In genomic region chr6:36596359-36596758, GRCh38 we compare ENCODE assay signal across 8 cellular contexts. TPM values are rescaled to one million over a fixed set of nuclear protein-coding genes. Genes with fewer than 3 reads are reported as not detected.
DNase-seq lines count a peak whose midpoint lies in the region; ATAC-seq, FAIRE-seq and TF ChIP-seq lines count a peak whose summit lies in the region.

No MANE protein-coding gene starts in this region.

- peaks cover 17 to 26% of the 10 kb centered on the region in 2 experiments for H3K36me3 ChIP-seq in GM12878 (ENCODE audit: control insufficient read depth in 2 of 2, insufficient read depth in 2 of 2, low read length in 1 of 2)
- H3K36me3 ChIP-seq in lower lobe of right lung = peaks cover 49% of the 10 kb centered on the region

- no peak for TF ChIP-seq RAD21 in GM12878 (IDR thresholded peaks at IDR 0.05; ENCODE audit: insufficient read depth, low read depth, low read length)

- CTCF ChIA-PET in GM12878 (lab: Yijun Ruan, JAX) = interaction anchor here (1.0 to 4.0 kb wide), 3 partner anchors 19 to 52 kb away, joined by 3 to 29 read pairs (median 4); no protein-coding TSS in a partner anchor
- CTCF ChIA-PET in HEK293T (lab: Yijun Ruan, JAX) = interaction anchor here (0.6 kb wide), 1 partner anchor 43 kb away, joined by 3 read pairs; no protein-coding TSS in a partner anchor

- H3K4me2 ChIP-seq in GM12878 (ENCODE audit: control insufficient read depth, insufficient read depth) = peak overlapping the region; percentile 80

- DNase-seq in stimulated activated naive CD8-positive, alpha-beta T cell treated with anti-CD3 and anti-CD28 coated beads, Interleukin-15, Interleukin-2, amounts not matched to agents 100 U/mL and 50 U/mL, for 24 hours = no peak
- DNase-seq in GM12878 (ENCODE audit: low read depth, low spot score) (no peak), lower lobe of right lung (no peak), OCI-M1 (lab: John Stamatoyannopoulos, UW) (no peak), HEK293T (ENCODE audit: extremely low spot score) (no peak)
- DNase-seq in stimulated activated CD4-positive, alpha-beta T cell treated with anti-CD3 and anti-CD28 coated beads, Interleukin-2, amount 100 ng/mL, for 48 hours = no peak

- WGBS in GM12878 (ENCODE audit: insufficient coverage, insufficient replicate concordance, low lambda C conversion rate, missing lambda C conversion rate) = 0% methylated on average over 4 of the region's 5 CpGs

- peaks cover 70% of the 10 kb centered on the region for H3K4me1 Mint-ChIP-seq in stimulated activated naive CD8-positive, alpha-beta T cell treated with anti-CD3 and anti-CD28 coated beads, Interleukin-15, Interleukin-2, amounts not matched to agents 100 ng/mL and 50 ng/mL, for 24 hours (ENCODE audit: low read depth)

- POLR2A ChIA-PET in GM12878 (lab: Charles Lee) (interaction anchor here (0.6 to 2.3 kb wide), 9 partner anchors 10 to 663 kb away, joined by 3 to 14 read pairs (median 5); no protein-coding TSS in a partner anchor), HEK293T (lab: Yijun Ruan, JAX) (interaction anchor here (1.2 to 1.5 kb wide), 2 partner anchors 17 to 18 kb away, joined by 4 read pairs; no protein-coding TSS in a partner anchor)

- no peaks in the 10 kb centered on the region for H3K27me3 Mint-ChIP-seq in stimulated activated naive CD8-positive, alpha-beta T cell treated with anti-CD3 and anti-CD28 coated beads, Interleukin-15, Interleukin-2, amounts not matched to agents 100 ng/mL and 50 ng/mL, for 24 hours

- in situ Hi-C loops in GM12878 (cut with MboI) = no loop called here

- no peaks in the 10 kb centered on the region for H3K9me3 Mint-ChIP-seq in stimulated activated naive CD8-positive, alpha-beta T cell treated with anti-CD3 and anti-CD28 coated beads, Interleukin-15, Interleukin-2, amounts not matched to agents 100 ng/mL and 50 ng/mL, for 24 hours

- H3K27ac Mint-ChIP-seq in stimulated activated naive CD8-positive, alpha-beta T cell treated with anti-CD3 and anti-CD28 coated beads, Interleukin-15, Interleukin-2, amounts not matched to agents 100 ng/mL and 50 ng/mL, for 24 hours = peak overlapping the region; percentile 99

- ATAC-seq in stimulated activated naive CD8-positive, alpha-beta T cell treated with anti-CD3 and anti-CD28 coated beads, Interleukin-15, Interleukin-2, amounts not matched to agents 100 U/mL and 50 U/mL, for 24 hours = no peak
- no peak for ATAC-seq in GM12878
- no peak for ATAC-seq in lower lobe of right lung
- ATAC-seq in GM21515 (IDR thresholded peaks at IDR 0.05; ENCODE audit: unreplicated experiment) = no peak

- H3K27me3 ChIP-seq in GM12878 (replicated peaks in 1 of 2; ENCODE audit: control insufficient read depth in 2 of 2, insufficient read depth in 2 of 2, low read length in 1 of 2) (no peaks in the 10 kb centered on the region), lower lobe of right lung (ENCODE audit: low read depth) (no peaks in the 10 kb centered on the region)

- H3K4me3 Mint-ChIP-seq in stimulated activated naive CD8-positive, alpha-beta T cell treated with anti-CD3 and anti-CD28 coated beads, Interleukin-15, Interleukin-2, amounts not matched to agents 100 ng/mL and 50 ng/mL, for 24 hours = peak overlapping the region; percentile 96

- peak overlapping the region; percentile 97 for H3K9ac ChIP-seq in GM12878 (ENCODE audit: control insufficient read depth, insufficient read depth, low read length)

- TF ChIP-seq EP300 in GM12878 (IDR thresholded peaks at IDR 0.05; ENCODE audit: borderline replicate concordance in 1 of 2, control insufficient read depth in 1 of 2, low read depth in 2 of 2, low read length in 2 of 2) = no peak

- peaks cover 76% of the 10 kb centered on the region for H3K79me2 ChIP-seq in GM12878 (ENCODE audit: control insufficient read depth, insufficient read depth, low read length)

- H3K4me3 ChIP-seq in GM12878 (peak overlapping the region; percentile 100), lower lobe of right lung (peak overlapping the region; percentile 82)

- H3K9me3 ChIP-seq in GM12878 (replicated peaks; ENCODE audit: control insufficient read depth, insufficient read depth, low read length) = no peaks in the 10 kb centered on the region
- H3K9me3 ChIP-seq in lower lobe of right lung = no peaks in the 10 kb centered on the region

- RAD21 ChIA-PET in GM12878 (lab: Charles Lee; ENCODE audit: unreplicated experiment) = interaction anchor here (0.5 to 1.4 kb wide), 3 partner anchors 12 to 173 kb away, joined by 3 to 4 read pairs (median 3); no protein-coding TSS in a partner anchor

- H4K20me1 ChIP-seq in GM12878 (ENCODE audit: control insufficient read depth, insufficient read depth) = peaks cover 11% of the 10 kb centered on the region

- no peak for TF ChIP-seq POLR2A in GM12878 (IDR thresholded peaks at IDR 0.05; ENCODE audit: low read depth, low read length)

- no peak for FAIRE-seq in GM12878 (lab: Jason Lieb, UNC)

- TF ChIP-seq CTCF in GM12878 (IDR thresholded peaks at IDR 0.05 in 2 of 3, conservative IDR thresholded peaks at IDR 0.05 in 1 of 3; ENCODE audit: control insufficient read depth in 2 of 3, extremely low read depth in 1 of 3, insufficient read depth in 1 of 3, low read depth in 3 of 3, low read length in 3 of 3) = no peak
- TF ChIP-seq CTCF in lower lobe of right lung (IDR thresholded peaks at IDR 0.05) = no peak

- BruUV-seq in GM12878 (replicated peaks; lab: Mats Ljungman, UMichigan) = no TSS peak

- 0 out of 2 replicates have a peak overlapping the region, but pooled peaks have one; percentile 21 for H3K27ac ChIP-seq in GM12878 (ENCODE audit: control insufficient read depth, insufficient read depth)
- peak overlapping the region; percentile 98 for H3K27ac ChIP-seq in lower lobe of right lung

- peaks cover 74% of the 10 kb centered on the region for H3K36me3 Mint-ChIP-seq in stimulated activated naive CD8-positive, alpha-beta T cell treated with anti-CD3 and anti-CD28 coated beads, Interleukin-15, Interleukin-2, amounts not matched to agents 100 ng/mL and 50 ng/mL, for 24 hours (ENCODE audit: low read depth)

- intact Hi-C loops in GM12878 (cut with micrococcal nuclease; ENCODE audit: unreplicated experiment) = no loop called here
- intact Hi-C loops in lower lobe of right lung (cut with DNase I) = no loop called here

- SMC1A ChIA-PET in GM12878 (lab: Charles Lee; ENCODE audit: uncharacterized antibody, unreplicated experiment) = interaction anchor here (0.8 to 2.4 kb wide), 7 partner anchors 19 to 173 kb away, joined by 3 to 7 read pairs (median 3); no protein-coding TSS in a partner anchor

- peaks cover 11% of the 10 kb centered on the region for H3K4me1 ChIP-seq in GM12878 (ENCODE audit: control insufficient read depth, insufficient read depth, low read length)
- peaks cover 57% of the 10 kb centered on the region for H3K4me1 ChIP-seq in lower lobe of right lung

- H2AFZ ChIP-seq in GM12878 (ENCODE audit: control insufficient read depth, low read depth, low read length) = no peak overlapping the region

TF ChIP-seq in GM12878, 131 proteins besides CTCF, POLR2A, EP300 and RAD21 (continues in another document):
- no peak for TF ChIP-seq JUND (IDR thresholded peaks at IDR 0.05; ENCODE audit: low read depth, low read length)
- TF ChIP-seq SIN3A (IDR thresholded peaks at IDR 0.05; ENCODE audit: low read depth, low read length) = 0 out of 2 replicates have a peak, but pooled peaks have one; percentile 20
- TF ChIP-seq POLR2AphosphoS2 (IDR thresholded peaks at IDR 0.05; ENCODE audit: low read depth, low read length) = 0 out of 2 replicates have a peak, but pooled peaks have one; percentile 21

TF ChIP-seq in HEK293T, 16 proteins besides CTCF, POLR2A, EP300 and RAD21:
- TF ChIP-seq TARDBP (IDR thresholded peaks at IDR 0.05) (no peak), SP1 (IDR thresholded peaks at IDR 0.05) (no peak)

RNA-seq across cellular contexts. Expression of gene SRSF3, which starts 2.2 kb away (rescaled TPM):
- total RNA-seq in GM12878 (2013; cell fraction: nucleolus; rRNA removed) = 206 and 241 TPM in 2 replicates
- total RNA-seq in GM12878 (2014; rRNA removed) = 195 and 229 TPM in 2 replicates
- total RNA-seq in GM12878 (2014; rRNA removed; fragmentation: Illumina TruSeq; extraction: Trizol) = 240 and 256 TPM in 2 replicates
- 456 and 467 TPM in 2 replicates for total RNA-seq in GM12878 (2021)
- polyA plus RNA-seq in GM12878 (2011; ENCODE audit: low read depth) = 111 TPM
- polyA plus RNA-seq in GM12878 (2011; rRNA removed) = 499 and 606 TPM in 2 replicates
- polyA plus RNA-seq in GM12878 (2011; cell fraction: cytosol; rRNA removed) = 365 and 371 TPM in 2 replicates
- 363 and 479 TPM in 2 replicates for polyA plus RNA-seq in GM12878 (2011; cell fraction: nucleus; rRNA removed)
- 225 and 308 TPM in 2 replicates for polyA plus RNA-seq in GM12878 (2012)
- 314 and 338 TPM in 2 replicates for polyA plus RNA-seq in GM12878 (2014; fragmentation: Illumina TruSeq; extraction: Trizol)
- polyA plus RNA-seq in GM12878 (2014; fragmentation: Nextera tagmentation; extraction: Ambion mirVana) = 1,000 to 10,000 TPM in 1 of 2 experiments, 100 to 1,000 TPM in 1; 971 to 1,377 TPM
- 482 and 486 TPM in 2 replicates for polyA plus RNA-seq in GM12878 (2014; rRNA removed)
- 100 to 1,000 TPM; 569 to 577 TPM for polyA plus RNA-seq in GM12878 (2016; fragmentation: Nextera tagmentation; extraction: Ambion mirVana)
- 211 and 244 TPM in 2 replicates for polyA minus RNA-seq in GM12878 (2011; rRNA and poly(A)+ RNA removed)
- 69.4 and 86.1 TPM in 2 replicates for polyA minus RNA-seq in GM12878 (2011; cell fraction: cytosol; rRNA and poly(A)+ RNA removed)
- polyA minus RNA-seq in GM12878 (2011; cell fraction: nucleus; rRNA and poly(A)+ RNA removed) = 133 and 210 TPM in 2 replicates
- 180 TPM for total RNA-seq in lower lobe of right lung

RNA-seq across cellular contexts. Expression of gene STK38, which starts 49.1 kb away (rescaled TPM):
- 26.5 and 28.5 TPM in 2 replicates for total RNA-seq in GM12878 (2013; cell fraction: nucleolus; rRNA removed)
- total RNA-seq in GM12878 (2014; rRNA removed) = 9.4 and 10.5 TPM in 2 replicates
- total RNA-seq in GM12878 (2014; rRNA removed; fragmentation: Illumina TruSeq; extraction: Trizol) = 13.6 and 13.7 TPM in 2 replicates
- total RNA-seq in GM12878 (2021) = 13.1 and 15.4 TPM in 2 replicates
- 10.0 TPM for polyA plus RNA-seq in GM12878 (2011; ENCODE audit: low read depth)
- polyA plus RNA-seq in GM12878 (2011; rRNA removed) = 13.5 and 17.0 TPM in 2 replicates
- 7.0 and 10.3 TPM in 2 replicates for polyA plus RNA-seq in GM12878 (2011; cell fraction: cytosol; rRNA removed)
- polyA plus RNA-seq in GM12878 (2011; cell fraction: nucleus; rRNA removed) = 18.9 and 19.3 TPM in 2 replicates
- 10.1 and 13.7 TPM in 2 replicates for polyA plus RNA-seq in GM12878 (2012)
- 18.7 and 22.1 TPM in 2 replicates for polyA plus RNA-seq in GM12878 (2014; fragmentation: Illumina TruSeq; extraction: Trizol)
- 1 to 10 TPM; 4.1 to 6.6 TPM for polyA plus RNA-seq in GM12878 (2014; fragmentation: Nextera tagmentation; extraction: Ambion mirVana)
- polyA plus RNA-seq in GM12878 (2014; rRNA removed) = 11.2 and 11.8 TPM in 2 replicates
- 10 to 100 TPM; 17.1 to 17.5 TPM for polyA plus RNA-seq in GM12878 (2016; fragmentation: Nextera tagmentation; extraction: Ambion mirVana)
- polyA minus RNA-seq in GM12878 (2011; rRNA and poly(A)+ RNA removed) = 6.7 and 7.2 TPM in 2 replicates
- 3.7 and 5.0 TPM in 2 replicates for polyA minus RNA-seq in GM12878 (2011; cell fraction: cytosol; rRNA and poly(A)+ RNA removed)
- 5.0 and 7.3 TPM in 2 replicates for polyA minus RNA-seq in GM12878 (2011; cell fraction: nucleus; rRNA and poly(A)+ RNA removed)
- 35.0 TPM for total RNA-seq in lower lobe of right lung
